ENCODE assay signal across 8 cellular contexts in genomic region chr2:44169155-44169898, GRCh38. TPM values are rescaled to one million over a fixed set of nuclear protein-coding genes. Genes with fewer than 3 reads are reported as not detected.
DNase-seq lines count a peak whose midpoint lies in the region; ATAC-seq, FAIRE-seq and TF ChIP-seq lines count a peak whose summit lies in the region.

No MANE protein-coding gene starts in this region.

- H3K9me3 Mint-ChIP-seq in activated naive CD4-positive, alpha-beta T cell treated with anti-CD3 and anti-CD28 coated beads, Interleukin-2, amount 10 ng/mL, durations not matched to agents 7 days and 5 days, result peaks cover 6% of the 10 kb centered on the region

- H3K36me3 Mint-ChIP-seq in activated naive CD4-positive, alpha-beta T cell treated with anti-CD3 and anti-CD28 coated beads, Interleukin-2, amount 10 ng/mL, durations not matched to agents 7 days and 5 days, result peaks cover 23% of the 10 kb centered on the region

- H3K36me3 ChIP-seq in neutrophil, result no peaks in the 10 kb centered on the region

- H3K4me1 Mint-ChIP-seq in activated naive CD4-positive, alpha-beta T cell treated with anti-CD3 and anti-CD28 coated beads, Interleukin-2, amount 10 ng/mL, durations not matched to agents 7 days and 5 days, result peaks cover 39% of the 10 kb centered on the region

- no peaks in the 10 kb centered on the region for H3K9me3 ChIP-seq in neutrophil

- H3K27ac Mint-ChIP-seq in activated naive CD4-positive, alpha-beta T cell treated with anti-CD3 and anti-CD28 coated beads, Interleukin-2, amount 10 ng/mL, durations not matched to agents 7 days and 5 days, result peak overlapping the region; percentile 100

- peaks cover 3% of the 10 kb centered on the region for H3K27me3 Mint-ChIP-seq in activated naive CD4-positive, alpha-beta T cell treated with anti-CD3 and anti-CD28 coated beads, Interleukin-2, amount 10 ng/mL, durations not matched to agents 7 days and 5 days

- TF ChIP-seq CTCF in neutrophil (IDR thresholded peaks at IDR 0.05), result no peak

- H3K4me3 Mint-ChIP-seq in activated naive CD4-positive, alpha-beta T cell treated with anti-CD3 and anti-CD28 coated beads, Interleukin-2, amount 10 ng/mL, durations not matched to agents 7 days and 5 days, result peak overlapping the region; percentile 100

- H3K27ac ChIP-seq in neutrophil, result peak overlapping the region; percentile 97

- CTCF ChIA-PET in activated naive CD4-positive, alpha-beta T cell treated with anti-CD3 and anti-CD28 coated beads, Interleukin-2, amount 10 ng/mL, durations not matched to agents 7 days and 5 days (lab: Charles Lee), result no interaction called here

- in situ Hi-C loops in ACHN (cut with HindIII; ENCODE audit: low pct_ligation_motif_present, low pct_unique_long_range_greater_than_20kb, low sequenced_read_pairs), result no loop called here

- peaks cover 41 to 50% of the 10 kb centered on the region in 2 experiments for H3K4me1 ChIP-seq in neutrophil (ENCODE audit: control insufficient read depth in 1 of 2, insufficient read depth in 1 of 2, low read depth in 1 of 2, low read length in 1 of 2)

- peak; percentile 24 for ATAC-seq in HG03354 (IDR thresholded peaks at IDR 0.05; ENCODE audit: poor library complexity, severe bottlenecking, unreplicated experiment)
- no peak for ATAC-seq in HG02981 (IDR thresholded peaks at IDR 0.05; ENCODE audit: unreplicated experiment)

- TF ChIP-seq POLR2A in GM12892 (IDR thresholded peaks at IDR 0.05; ENCODE audit: low read depth, low read length), result no peak; the same call in 1 of the 2 replicates

- peak; percentile 90 for FAIRE-seq in GM12892 (lab: Jason Lieb, UNC)

- DNase-seq in ACHN (peak; percentile 68), GM12892 (ENCODE audit: insufficient read length) (peak; percentile 24), RKO (ENCODE audit: low spot score) (peak; percentile 84), globus pallidus (ENCODE audit: low spot score) (peak; percentile 56)
- peak; percentile 67 for DNase-seq in activated naive CD4-positive, alpha-beta T cell treated with anti-CD3 and anti-CD28 coated beads, Interleukin-2, amount 10 ng/mL, durations not matched to agents 7 days and 5 days

- no peaks in the 10 kb centered on the region for H3K27me3 ChIP-seq in neutrophil

- peak overlapping the region; percentile 81 to 93 for H3K4me3 ChIP-seq in neutrophil (ENCODE audit: low read depth in 1 of 2, low read length in 1 of 2)

RNA-seq across cellular contexts. Expression of gene PPM1B, which starts 0.7 kb away (rescaled TPM):
- 28.0 TPM for polyA plus RNA-seq in GM12892 (2012; ENCODE audit: missing spikeins)

Comparison
In these comparisons a context has a peak if more than half of its experiments do, and no peak if none do; other contexts are left out.
1. DNase-seq: peak in every context shown above with its lines; median percentile 84 in RKO; 68 in ACHN; 67 in activated naive CD4-positive, alpha-beta T cell treated with anti-CD3 and anti-CD28 coated beads, Interleukin-2, amount 10 ng/mL, durations not matched to agents 7 days and 5 days; 56 in globus pallidus; 24 in GM12892.